In genomic region chr19:16896913-16897571, GRCh38 we compare ENCODE assay signal across 7 cellular contexts. TPM values are rescaled to one million over a fixed set of nuclear protein-coding genes. Genes with fewer than 3 reads are reported as not detected.
DNase-seq lines count a peak whose midpoint lies in the region; ATAC-seq, FAIRE-seq and TF ChIP-seq lines count a peak whose summit lies in the region.

No MANE protein-coding gene starts in this region.

- H3K4me1 ChIP-seq in heart left ventricle (peaks cover 0 to 30% (median 9%) of the 10 kb centered on the region in 12 donors), pancreas (no peaks in the 10 kb centered on the region), thymus (ENCODE audit: control insufficient read depth, insufficient read depth, low read length) (peaks cover 10% of the 10 kb centered on the region)

- H3K9me3 ChIP-seq in SU-DHL-6 (ENCODE audit: insufficient read depth, low read length) (no peaks in the 10 kb centered on the region), heart left ventricle (no peaks in the 10 kb centered on the region), pancreas (no peaks in the 10 kb centered on the region), thymus (ENCODE audit: control insufficient read depth) (no peaks in the 10 kb centered on the region)

- H3F3A ChIP-seq in SU-DHL-6 (ENCODE audit: insufficient read depth), result no peaks in the 10 kb centered on the region

- peak overlapping the region; percentile 62 for H3K4me3 ChIP-seq in SU-DHL-6 (ENCODE audit: insufficient read depth, low read length, poor library complexity, severe bottlenecking)
- H3K4me3 ChIP-seq in heart left ventricle, result peak overlapping the region; percentile 12 to 84 (median 66)
- peak overlapping the region; percentile 29 to 59 (median 42) for H3K4me3 ChIP-seq in pancreas
- peak overlapping the region; percentile 34 for H3K4me3 ChIP-seq in thymus (ENCODE audit: low read length)

- DNase-seq in GM19239 (ENCODE audit: insufficient read length, low spot score) (peak; percentile 93), heart left ventricle (peak; percentile 94 to 97 (median 95)), pancreas (peak; percentile 91 to 98 (median 94))
- peak; percentile 29 for DNase-seq in activated naive CD8-positive, alpha-beta T cell treated with anti-CD3 and anti-CD28 coated beads, Interleukin-2, amount 50 U/mL, for 16 hours (ENCODE audit: low read depth, low spot score)

- H3K79me2 ChIP-seq in SU-DHL-6 (ENCODE audit: insufficient read depth, low read length), result no peaks in the 10 kb centered on the region

- TF ChIP-seq POLR2A in heart left ventricle (IDR thresholded peaks at IDR 0.05), result no peak

- H2AFZ ChIP-seq in SU-DHL-6 (ENCODE audit: low read depth, low read length, severe bottlenecking), result peak overlapping the region; percentile 67

- TF ChIP-seq CTCF in SU-DHL-6 (IDR thresholded peaks at IDR 0.05; ENCODE audit: insufficient read depth, low read length, poor library complexity, severe bottlenecking) (no peak), heart left ventricle (IDR thresholded peaks at IDR 0.05) (no peak), pancreas (IDR thresholded peaks at IDR 0.05) (no peak)

- H3K9ac ChIP-seq in SU-DHL-6 (ENCODE audit: low read length), result peak overlapping the region; percentile 20; the same call in 1 of the 2 replicates

- peak; percentile 94 for FAIRE-seq in GM19239 (lab: Jason Lieb, UNC)
- no peak for FAIRE-seq in pancreas (lab: Jason Lieb, UNC)

- H3K36me3 ChIP-seq in SU-DHL-6 (ENCODE audit: low read length), result no peaks in the 10 kb centered on the region
- no peaks in the 10 kb centered on the region for H3K36me3 ChIP-seq in heart left ventricle
- H3K36me3 ChIP-seq in pancreas, result no peaks in the 10 kb centered on the region
- H3K36me3 ChIP-seq in thymus (ENCODE audit: control insufficient read depth, insufficient read depth), result no peaks in the 10 kb centered on the region

- intact Hi-C loops in heart left ventricle (cut with DNase I), result loop anchor here in 6 of 10 donors (5.0 to 10.0 kb wide), 6 partner anchors 60 to 145 kb away; partner anchors contain the start of gene SIN3B (in 2 of the 6)
- intact Hi-C loops in pancreas (cut with DNase I), result no loop called here

- peak overlapping the region; percentile 66 for H3K4me2 ChIP-seq in SU-DHL-6 (ENCODE audit: low read depth, low read length, poor library complexity, severe bottlenecking)

- H3K27ac ChIP-seq in SU-DHL-6 (ENCODE audit: low read depth, low read length) (no peak overlapping the region), heart left ventricle (peak overlapping the region; percentile 68 to 92 (median 82)), pancreas (peak overlapping the region in 2 of 4 donors; percentile 33 to 48), thymus (ENCODE audit: low read depth) (peak overlapping the region; percentile 18)

- WGBS in heart left ventricle, 4 donors, result 2 to 6% (median 3%) methylated on average over 31 to 46 of the region's 46 CpGs
- 1% methylated on average over 28 to 46 of the region's 46 CpGs for WGBS in pancreas, 2 donors
- 5% methylated on average over 46 of the region's 46 CpGs for WGBS in thymus

- H3K27me3 ChIP-seq in SU-DHL-6 (ENCODE audit: low read length) (no peaks in the 10 kb centered on the region), heart left ventricle (peaks cover 0 to 26% (median 0%) of the 10 kb centered on the region in 9 donors), pancreas (no peaks in the 10 kb centered on the region), thymus (ENCODE audit: control insufficient read depth, insufficient read depth) (peaks cover 34% of the 10 kb centered on the region)

- H4K20me1 ChIP-seq in SU-DHL-6 (ENCODE audit: low read depth, low read length), result no peaks in the 10 kb centered on the region

- H3K9me2 ChIP-seq in SU-DHL-6 (replicated peaks; ENCODE audit: insufficient read depth, low read length), result no peaks in the 10 kb centered on the region

- peak; percentile 37 for ATAC-seq in HG03520 (IDR thresholded peaks at IDR 0.05; ENCODE audit: unreplicated experiment)
- peak; percentile 89 to 93 (median 90) for ATAC-seq in heart left ventricle
- peak; percentile 88 to 95 (median 91) for ATAC-seq in pancreas

RNA-seq across cellular contexts. Expression of gene F2RL3, which starts 8.2 kb away (rescaled TPM):
- total RNA-seq in heart left ventricle (1 to 10 TPM in 5 of 9 donors, under 1 TPM in 4; 0.12 to 4.1 (median 1.2) TPM), pancreas (1 to 10 TPM in 5 of 6 donors, under 1 TPM in 1; 0.24 to 4.4 (median 1.2) TPM)
- polyA plus RNA-seq in heart left ventricle (1 to 10 TPM; 1.1 to 4.6 TPM), pancreas (1 to 10 TPM; 2.4 to 9.0 TPM), thymus (1.9 TPM)

Comparison
In these comparisons a context has a peak if more than half of its experiments do, and no peak if none do; other contexts are left out.
1. DNase-seq: peak in every context shown above with its lines; median percentile 95 in heart left ventricle; 94 in pancreas; 93 in GM19239; 29 in activated naive CD8-positive, alpha-beta T cell treated with anti-CD3 and anti-CD28 coated beads, Interleukin-2, amount 50 U/mL, for 16 hours.
2. ATAC-seq: peak in every context shown above with its lines; median percentile 91 in pancreas; 90 in heart left ventricle; 37 in HG03520.
3. intact Hi-C loops: an anchor here in heart left ventricle (5.0 to 10.0 kb wide); none called in pancreas.